In the genomic region with DNA sequence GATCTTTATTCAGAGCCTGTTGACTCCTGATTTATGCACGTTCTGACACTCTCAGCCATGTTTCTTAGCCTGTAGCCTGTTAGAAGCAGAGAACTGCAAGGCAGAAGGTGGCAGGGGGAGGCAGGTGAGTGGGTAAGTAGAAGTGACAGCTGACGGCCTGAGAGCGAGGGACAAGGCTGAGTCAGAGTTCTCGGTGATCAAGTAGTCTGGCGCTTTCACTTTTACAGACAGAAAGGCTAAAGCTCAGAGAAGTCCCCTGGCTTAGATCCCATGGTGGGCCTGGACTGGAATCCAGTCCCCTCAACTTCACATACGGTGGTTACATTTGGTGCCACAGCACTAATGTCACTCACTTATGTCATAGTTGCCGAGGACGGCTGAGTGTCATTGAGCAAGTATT, we compare ENCODE assay signal across 1 cellular context.
TF ChIP-seq lines count a peak whose summit lies in the region.

No MANE protein-coding gene starts in this region.

TF ChIP-seq in H1, 55 proteins besides CTCF, POLR2A, EP300 and RAD21 (continued from another document):
- TF ChIP-seq, protein P1, sequence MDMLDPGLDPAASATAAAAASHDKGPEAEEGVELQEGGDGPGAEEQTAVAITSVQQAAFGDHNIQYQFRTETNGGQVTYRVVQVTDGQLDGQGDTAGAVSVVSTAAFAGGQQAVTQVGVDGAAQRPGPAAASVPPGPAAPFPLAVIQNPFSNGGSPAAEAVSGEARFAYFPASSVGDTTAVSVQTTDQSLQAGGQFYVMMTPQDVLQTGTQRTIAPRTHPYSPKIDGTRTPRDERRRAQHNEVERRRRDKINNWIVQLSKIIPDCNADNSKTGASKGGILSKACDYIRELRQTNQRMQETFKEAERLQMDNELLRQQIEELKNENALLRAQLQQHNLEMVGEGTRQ (IDR thresholded peaks at IDR 0.05; ENCODE audit: low read length) = no peak
- no peak for TF ChIP-seq TAF7 (optimal IDR thresholded peaks at IDR 0.05; ENCODE audit: borderline replicate concordance, low read depth, low read length)
- no peak for TF ChIP-seq RNF2 (IDR thresholded peaks at IDR 0.05; ENCODE audit: borderline replicate concordance, low read depth, low read length, missing control alignments, poor library complexity, severe bottlenecking)
- TF ChIP-seq GTF2F1 (IDR thresholded peaks at IDR 0.05; ENCODE audit: borderline replicate concordance, low read depth, low read length) = no peak
- no peak for TF ChIP-seq MAFK (IDR thresholded peaks at IDR 0.05; ENCODE audit: low read depth, low read length)
- no peak for TF ChIP-seq KDM1A (IDR thresholded peaks at IDR 0.05; ENCODE audit: borderline replicate concordance, low read length)
